Comparison of ENCODE assay signal across 10 cellular contexts in the genomic region with DNA sequence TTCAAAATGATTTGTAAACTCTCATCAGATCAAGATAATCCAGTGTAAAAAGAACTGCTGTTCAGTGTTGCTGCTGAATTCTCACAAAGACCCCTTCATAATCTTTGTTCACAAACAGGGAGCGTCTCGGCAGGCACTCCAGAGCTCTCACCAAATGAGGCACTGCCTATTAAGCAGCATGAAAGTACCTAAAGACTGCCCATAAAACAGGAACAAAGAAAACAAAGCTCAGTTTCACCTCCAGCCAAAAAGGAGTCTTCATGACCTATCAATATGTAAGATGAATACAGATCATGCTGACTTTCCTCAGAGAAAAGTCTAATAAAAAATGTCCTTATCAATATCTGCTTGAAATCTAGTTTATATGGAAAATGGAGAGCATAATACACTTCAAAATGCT. TPM values are rescaled to one million over a fixed set of nuclear protein-coding genes. Genes with fewer than 3 reads are reported as not detected.
DNase-seq lines count a peak whose midpoint lies in the region; ATAC-seq and TF ChIP-seq lines count a peak whose summit lies in the region.
"Had no signal": no experiment of that assay in that cellular context is flagged by ENCODE, and none has a peak within 500 bp of the region (broad histone marks: within the 10 kb centered on the region; RNA-seq: fewer than 3 reads in every experiment).

No MANE protein-coding gene starts in this region.

- peak overlapping the region; percentile 53 to 78 (median 63) for H3K27ac Mint-ChIP-seq in brain
- H3K27ac Mint-ChIP-seq: effector memory CD8-positive, alpha-beta T cell; T-helper 1 cell treated with Interleukin-12 subunit alpha and Interleukin-12 subunit beta and Interleukin-4 antibody, amounts not matched to agents 30 μg/mL and 1 μg/mL, for 36 hours had no signal

- H3K9me3 Mint-ChIP-seq in brain: no peaks in the 10 kb centered on the region
- H3K9me3 Mint-ChIP-seq: effector memory CD8-positive, alpha-beta T cell; T-helper 1 cell treated with Interleukin-12 subunit alpha and Interleukin-12 subunit beta and Interleukin-4 antibody, amounts not matched to agents 30 μg/mL and 1 μg/mL, for 36 hours had no signal

- peaks cover 25% of the 10 kb centered on the region for H3K36me3 Mint-ChIP-seq in brain

- DNase-seq in A172 (ENCODE audit: low spot score): no peak
- no peak for DNase-seq in MV-4-11 (lab: John Stamatoyannopoulos, UW)
- DNase-seq in putamen (ENCODE audit: low spot score): no peak
- no peak for DNase-seq in DMS 273 (lab: John Stamatoyannopoulos, UW; ENCODE audit: unreplicated experiment)
- DNase-seq: effector memory CD8-positive, alpha-beta T cell had no signal

- no peak for TF ChIP-seq CTCF in brain (conservative IDR thresholded peaks at IDR 0.05)

- ATAC-seq in GM18861 (IDR thresholded peaks at IDR 0.05; ENCODE audit: unreplicated experiment): peak; percentile 58
- ATAC-seq in GM21737 (IDR thresholded peaks at IDR 0.05; ENCODE audit: unreplicated experiment): peak; percentile 95
- ATAC-seq in HG03159 (IDR thresholded peaks at IDR 0.05; ENCODE audit: unreplicated experiment): peak; percentile 70
- ATAC-seq: effector memory CD8-positive, alpha-beta T cell had no signal

- H3K4me3 Mint-ChIP-seq in brain: peak overlapping the region in 3 of 5 experiments; percentile 34 to 63 (median 61)
- H3K4me3 Mint-ChIP-seq: effector memory CD8-positive, alpha-beta T cell; T-helper 1 cell treated with Interleukin-12 subunit alpha and Interleukin-12 subunit beta and Interleukin-4 antibody, amounts not matched to agents 30 μg/mL and 1 μg/mL, for 36 hours had no signal

- no peaks in the 10 kb centered on the region for H3K27me3 Mint-ChIP-seq in brain

- H3K4me1 Mint-ChIP-seq in brain: peaks cover 16% of the 10 kb centered on the region

RNA-seq across cellular contexts. Expression of a gene that starts 41.8 kb away (rescaled TPM):
- 0.73 TPM for polyA plus RNA-seq in brain (ENCODE audit: insufficient read depth, low read depth, low replicate concordance)
- total RNA-seq in A172 (2014; rRNA removed; shearing (Covaris generic)): 0.07 TPM in 1 of 2 replicates, not detected in the other
